Comparison of ENCODE assay signal across 24 cellular contexts in the genomic region with DNA sequence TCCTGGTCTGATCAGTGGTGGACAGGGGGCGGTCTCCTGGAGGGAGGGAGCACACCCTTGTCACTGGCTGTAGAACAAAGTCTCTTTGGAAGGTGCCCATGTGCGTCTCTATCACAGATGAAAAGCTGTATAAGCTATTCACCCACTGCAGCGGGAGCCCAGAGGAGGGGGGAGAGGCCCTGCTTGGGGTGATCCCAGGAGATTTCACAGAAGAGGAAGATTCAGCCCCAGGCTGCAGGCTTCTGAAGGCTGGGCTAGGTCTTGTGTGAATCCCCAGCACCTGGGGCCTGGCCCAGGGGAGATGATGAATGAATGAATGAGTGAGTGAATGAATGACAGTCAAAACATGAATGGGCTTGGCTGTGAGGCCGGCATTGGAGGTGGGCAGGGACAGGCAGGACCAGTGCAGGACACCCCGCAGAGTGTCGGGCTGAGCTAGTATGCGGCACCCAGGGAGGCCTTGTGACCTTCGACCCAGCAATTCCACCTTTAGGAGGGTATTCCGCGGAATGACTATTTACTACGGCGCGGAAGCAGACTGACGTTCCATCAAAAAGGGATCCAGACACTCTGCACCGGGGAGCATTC.
"Had no signal": no experiment of that assay in that cellular context is flagged by ENCODE, and none has a peak within 500 bp of the region (broad histone marks: within the 10 kb centered on the region; RNA-seq: fewer than 3 reads in every experiment).

No MANE protein-coding gene starts in this region.

- H3K36me3 ChIP-seq: stomach, upper lobe of left lung, WERI-Rb-1 had no signal

- H3K27me3 ChIP-seq: body of pancreas, testis, upper lobe of left lung had no signal

- FAIRE-seq: colon, islet of Langerhans had no signal

- H3K27ac Mint-ChIP-seq: activated CD4-positive, alpha-beta T cell treated with anti-CD3 and anti-CD28 coated beads for 36 hours; activated T-helper 1 cell treated with anti-CD3 and anti-CD28 coated beads, Interleukin-12 subunit alpha, Interleukin-12 subunit beta, Interleukin-2, Interleukin-4 antibody, amounts not matched to agents 30 ng/mL and 10 ng/mL and 1 ng/mL, durations not matched to agents 14 hours and 24 hours and 36 hours; nephron progenitor cell had no signal

- H3K27me3 Mint-ChIP-seq: activated CD4-positive, alpha-beta T cell treated with anti-CD3 and anti-CD28 coated beads for 36 hours had no signal

- H3K4me3 Mint-ChIP-seq: activated CD4-positive, alpha-beta T cell treated with anti-CD3 and anti-CD28 coated beads for 36 hours; activated T-helper 1 cell treated with anti-CD3 and anti-CD28 coated beads, Interleukin-12 subunit alpha, Interleukin-12 subunit beta, Interleukin-2, Interleukin-4 antibody, amounts not matched to agents 30 ng/mL and 10 ng/mL and 1 ng/mL, durations not matched to agents 14 hours and 24 hours and 36 hours; nephron progenitor cell had no signal

- H3K9me3 ChIP-seq: body of pancreas, psoas muscle, stomach, testis, upper lobe of left lung had no signal

- H3K9me3 Mint-ChIP-seq: activated T-helper 1 cell treated with anti-CD3 and anti-CD28 coated beads, Interleukin-12 subunit alpha, Interleukin-12 subunit beta, Interleukin-2, Interleukin-4 antibody, amounts not matched to agents 30 ng/mL and 10 ng/mL and 1 ng/mL, durations not matched to agents 14 hours and 24 hours and 36 hours; nephron progenitor cell had no signal

- H3K27ac ChIP-seq: body of pancreas, dorsolateral prefrontal cortex, foreskin keratinocyte, psoas muscle, stomach, testis, upper lobe of left lung, WERI-Rb-1 had no signal

- DNase-seq: activated CD4-positive, alpha-beta T cell treated with anti-CD3 and anti-CD28 coated beads for 36 hours; activated CD4-positive, alpha-beta T cell treated with anti-CD3 and anti-CD28 coated beads, Interleukin-2, amount 50 U/mL, for 48 hours; activated naive CD4-positive, alpha-beta T cell; activated T-cell treated with anti-CD3 and anti-CD28 coated beads for 4 hours; body of pancreas; caudate nucleus; foreskin keratinocyte; glutamatergic neuron; hippocampal formation; midbrain; nephron progenitor cell; psoas muscle; right cardiac atrium; stimulated activated CD4-positive, alpha-beta T cell treated with anti-CD3 and anti-CD28 coated beads, Interleukin-15, amount 100 ng/mL, for 24 hours; stimulated activated CD4-positive, alpha-beta T cell treated with anti-CD3 and anti-CD28 coated beads, Interleukin-2, amount 100 ng/mL, for 48 hours; stomach; testis; upper lobe of left lung; WERI-Rb-1 had no signal

- ATAC-seq: activated CD4-positive, alpha-beta T cell treated with anti-CD3 and anti-CD28 coated beads for 36 hours; body of pancreas; foreskin keratinocyte; left lobe of liver; psoas muscle; right cardiac atrium had no signal

- H3K4me1 Mint-ChIP-seq: activated CD4-positive, alpha-beta T cell treated with anti-CD3 and anti-CD28 coated beads for 36 hours had no signal

- H3K4me1 ChIP-seq: foreskin keratinocyte, psoas muscle, stomach, upper lobe of left lung had no signal

- H3K4me3 ChIP-seq: body of pancreas, dorsolateral prefrontal cortex, psoas muscle, stomach, testis, upper lobe of left lung had no signal
